2 cellular contexts compared by ENCODE assay signal in genomic region chr6:104987218-104987617, GRCh38.
TF ChIP-seq lines count a peak whose summit lies in the region.

No MANE protein-coding gene starts in this region.

TF ChIP-seq in HepG2, 621 proteins besides CTCF, POLR2A, EP300 and RAD21:
- TF ChIP-seq CEBPG (CRISPR knock-in tag; IDR thresholded peaks at IDR 0.05) (peak; percentile 56; the same call in 1 of the 2 replicates), KAT8 (CRISPR knock-in tag; IDR thresholded peaks at IDR 0.05) (no peak), HNRNPK (IDR thresholded peaks at IDR 0.05; ENCODE audit: low read depth, low read length, poor library complexity, severe bottlenecking) (no peak), CEBPB (IDR thresholded peaks at IDR 0.05; ENCODE audit: borderline replicate concordance, low read depth, low read length) (peak; percentile 72), TEAD3 (CRISPR knock-in tag; optimal IDR thresholded peaks at IDR 0.05; ENCODE audit: borderline replicate concordance) (peak; percentile 30), ZBTB33 (CRISPR knock-in tag; IDR thresholded peaks at IDR 0.05) (peak; percentile 32; the same call in 1 of the 2 replicates)

TF ChIP-seq in K562, 482 proteins besides CTCF, POLR2A, EP300 and RAD21:
- TF ChIP-seq FOXP1 (CRISPR knock-in tag; IDR thresholded peaks at IDR 0.05) (no peak), EGR1 (conservative IDR thresholded peaks at IDR 0.05) (no peak), DLX4 (CRISPR knock-in tag; IDR thresholded peaks at IDR 0.05) (no peak), ZNF282 (CRISPR knock-in tag; IDR thresholded peaks at IDR 0.05) (no peak), CBFA2T2 (conservative IDR thresholded peaks at IDR 0.05) (no peak), MEF2D (tag; conservative IDR thresholded peaks at IDR 0.05; ENCODE audit: low read depth) (no peak), MXI1 (IDR thresholded peaks at IDR 0.05; ENCODE audit: low read depth, low read length) (no peak), HES1 (IDR thresholded peaks at IDR 0.05; ENCODE audit: low read depth) (no peak), DIDO1 (tag; IDR thresholded peaks at IDR 0.05; ENCODE audit: low read depth) (no peak), HIVEP1 (CRISPR knock-in tag; IDR thresholded peaks at IDR 0.05) (no peak), CSDE1 (IDR thresholded peaks at IDR 0.05) (no peak), ZNF764 (CRISPR knock-in tag; IDR thresholded peaks at IDR 0.05; ENCODE audit: low read depth) (no peak), BCOR (IDR thresholded peaks at IDR 0.05) (no peak), HMBOX1 (IDR thresholded peaks at IDR 0.05) (no peak)
TF ChIP-seq in K562: peak in this region for 0.
